Comparison of ENCODE assay signal across 8 cellular contexts in genomic region chr3:179149239-179149887, GRCh38. TPM values are rescaled to one million over a fixed set of nuclear protein-coding genes. Genes with fewer than 3 reads are reported as not detected.
DNase-seq lines count a peak whose midpoint lies in the region; ATAC-seq and TF ChIP-seq lines count a peak whose summit lies in the region.

No MANE protein-coding gene starts in this region.

- H2AFZ ChIP-seq in neural progenitor cell (replicated peaks) = peak overlapping the region; percentile 89

- ATAC-seq in GM18498 (IDR thresholded peaks at IDR 0.05; ENCODE audit: unreplicated experiment) (peak; percentile 5), HG02763 (IDR thresholded peaks at IDR 0.05; ENCODE audit: unreplicated experiment) (peak; percentile 18), upper lobe of left lung (ENCODE audit: low FRiP score in 2 of 2) (peak in 1 of 2 donors; percentile 2)

- H3K4me3 Mint-ChIP-seq in neural progenitor cell = peak overlapping the region; percentile 92

- no peaks in the 10 kb centered on the region for H3K9me3 Mint-ChIP-seq in neural progenitor cell

- H3K27ac ChIP-seq in neural progenitor cell = no peak overlapping the region
- peak overlapping the region; percentile 97 to 99 (median 98) for H3K27ac ChIP-seq in upper lobe of left lung

- H3K4me1 ChIP-seq in neural progenitor cell (peaks cover 17% of the 10 kb centered on the region), upper lobe of left lung (peaks cover 19 to 33% (median 21%) of the 10 kb centered on the region in 4 donors)

- H3K9me3 ChIP-seq in neural progenitor cell (ENCODE audit: low read depth) (no peaks in the 10 kb centered on the region), upper lobe of left lung (no peaks in the 10 kb centered on the region)

- H3K9ac ChIP-seq in neural progenitor cell = peak overlapping the region; percentile 86

- TF ChIP-seq CTCF in fibroblast of mammary gland (conservative IDR thresholded peaks at IDR 0.05; ENCODE audit: control insufficient read depth, insufficient read depth, low read depth, low read length) = no peak
- TF ChIP-seq CTCF in neural progenitor cell (IDR thresholded peaks at IDR 0.05) = no peak
- TF ChIP-seq CTCF in upper lobe of left lung (IDR thresholded peaks at IDR 0.05) = no peak

- peaks cover 17% of the 10 kb centered on the region for H3F3A ChIP-seq in neural progenitor cell (ENCODE audit: low read depth)

- H3K79me2 ChIP-seq in neural progenitor cell (ENCODE audit: low read depth) = peaks cover 57% of the 10 kb centered on the region

- no peaks in the 10 kb centered on the region for H3K36me3 Mint-ChIP-seq in neural progenitor cell

- H4K20me1 ChIP-seq in neural progenitor cell (ENCODE audit: low read depth) = peaks cover 42% of the 10 kb centered on the region

- H3K4me1 Mint-ChIP-seq in neural progenitor cell = peaks cover 25% of the 10 kb centered on the region

- H3K27ac Mint-ChIP-seq in neural progenitor cell = peak overlapping the region; percentile 20

- DNase-seq in NCI-H510A (lab: John Stamatoyannopoulos, UW) (peak; percentile 16), fibroblast of mammary gland (ENCODE audit: low read depth) (peak; percentile 36), neural progenitor cell (ENCODE audit: low spot score) (peak; percentile 21), upper lobe of left lung (peak in 1 of 2 donors; percentile 52), DMS153 treated with DMSO at 0.1 percent for 48 hours (lab: John Stamatoyannopoulos, UW; ENCODE audit: unreplicated experiment) (no peak)
- DNase-seq in activated CD8-positive, alpha-beta memory T cell treated with anti-CD3 and anti-CD28 coated beads, Interleukin-2, amount 50 U/mL, for 4 hours = peak; percentile 39

- 1% methylated on average over 17 of the region's 17 CpGs for WGBS in upper lobe of left lung, 2 donors

- peak overlapping the region; percentile 89 for H3K4me2 ChIP-seq in neural progenitor cell

- TF ChIP-seq POLR2A in upper lobe of left lung (IDR thresholded peaks at IDR 0.05) = no peak

- TF ChIP-seq EP300 in upper lobe of left lung (IDR thresholded peaks at IDR 0.05) = no peak

- no peaks in the 10 kb centered on the region for H3K27me3 Mint-ChIP-seq in neural progenitor cell (ENCODE audit: insufficient read depth, low read depth)

- H3K36me3 ChIP-seq in neural progenitor cell = no peaks in the 10 kb centered on the region
- H3K36me3 ChIP-seq in upper lobe of left lung = no peaks in the 10 kb centered on the region

- peak overlapping the region; percentile 75 for H3K4me3 ChIP-seq in fibroblast of mammary gland (ENCODE audit: control insufficient read depth, low read depth, low read length)
- H3K4me3 ChIP-seq in neural progenitor cell = peak overlapping the region; percentile 98
- peak overlapping the region; percentile 59 to 93 (median 81) for H3K4me3 ChIP-seq in upper lobe of left lung

- no peaks in the 10 kb centered on the region for H3K27me3 ChIP-seq in neural progenitor cell
- no peaks in the 10 kb centered on the region for H3K27me3 ChIP-seq in upper lobe of left lung

RNA-seq across cellular contexts. Expression of gene PIK3CA, which starts 1.2 kb away (rescaled TPM):
- total RNA-seq in neural progenitor cell (ENCODE audit: low replicate concordance) = 14.1 and 24.5 TPM in 2 replicates
- 10 to 100 TPM in 5 of 6 donors, 1 to 10 TPM in 1; 7.3 to 37.6 (median 23.5) TPM for total RNA-seq in upper lobe of left lung
